18 cellular contexts compared by ENCODE assay signal in the genomic region with DNA sequence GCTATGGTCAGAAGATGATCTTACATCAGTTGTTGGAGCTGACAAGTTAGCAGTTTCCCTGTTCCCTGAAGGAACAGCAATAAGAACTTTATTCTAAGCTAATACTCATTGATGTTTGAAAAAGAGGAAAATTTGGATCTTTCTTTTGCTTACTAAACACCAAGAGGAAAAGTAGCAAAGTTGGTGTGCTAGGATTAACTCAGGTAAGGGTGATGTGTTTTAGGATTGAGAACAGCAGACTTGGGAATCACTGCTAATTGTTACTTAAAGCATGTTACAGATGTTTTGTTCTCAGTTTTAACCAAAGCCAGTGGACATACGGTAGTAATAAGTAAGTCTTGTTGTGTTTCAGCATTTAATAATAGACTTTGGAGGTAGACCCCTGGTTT. TPM values are rescaled to one million over a fixed set of nuclear protein-coding genes. Genes with fewer than 3 reads are reported as not detected.
A peak's percentile ranks its signal among the peaks of the same experiment; 100 is the strongest.
DNase-seq lines count a peak whose midpoint lies in the region; ATAC-seq, FAIRE-seq and TF ChIP-seq lines count a peak whose summit lies in the region.
"Had no signal": no experiment of that assay in that cellular context is flagged by ENCODE, and none has a peak within 500 bp of the region (broad histone marks: within the 10 kb centered on the region; RNA-seq: fewer than 3 reads in every experiment).

No MANE protein-coding gene starts in this region.

- H3K27me3 Mint-ChIP-seq in activated naive CD4-positive, alpha-beta T cell treated with anti-CD3 and anti-CD28 coated beads for 36 hours (ENCODE audit: low read depth): no peaks in the 10 kb centered on the region
- H3K27me3 Mint-ChIP-seq in T-helper 17 cell: no peaks in the 10 kb centered on the region

- no peaks in the 10 kb centered on the region for H3K9me3 Mint-ChIP-seq in activated naive CD4-positive, alpha-beta T cell treated with anti-CD3 and anti-CD28 coated beads, Interleukin-2, amount 50 U/mL, for 72 hours
- no peaks in the 10 kb centered on the region for H3K9me3 Mint-ChIP-seq in activated naive CD4-positive, alpha-beta T cell treated with anti-CD3 and anti-CD28 coated beads for 36 hours
- H3K9me3 Mint-ChIP-seq: H9 had no signal

- no peaks in the 10 kb centered on the region for H3K27me3 ChIP-seq in osteoblast (ENCODE audit: insufficient read depth, low read length)
- H3K27me3 ChIP-seq: BLaER1 treated with 17β-estradiol and CSF1 and Interleukin-3, amounts not matched to agents 10 nM and 100 nM; SJSA1 had no signal

- H3K4me3 Mint-ChIP-seq in activated naive CD4-positive, alpha-beta T cell treated with anti-CD3 and anti-CD28 coated beads for 36 hours: no peak overlapping the region
- no peak overlapping the region for H3K4me3 Mint-ChIP-seq in T-helper 17 cell

- peaks cover 64% of the 10 kb centered on the region for H3K36me3 ChIP-seq in osteoblast (ENCODE audit: insufficient read depth, low read length)

- TF ChIP-seq CTCF in osteoblast (IDR thresholded peaks at IDR 0.05; ENCODE audit: extremely low read depth, low read depth, low read length): no peak

- intact Hi-C loops in activated naive CD4-positive, alpha-beta T cell treated with anti-CD3 and anti-CD28 coated beads for 36 hours (cut with micrococcal nuclease): loop anchor here (5.0 kb wide), 1 partner anchor 392 kb away; the partner anchor contains the start of gene CFAP20

- no peak overlapping the region for H3K4me2 ChIP-seq in osteoblast (ENCODE audit: insufficient read depth, low read length)
- H3K4me2 ChIP-seq: BLaER1 treated with 17β-estradiol and CSF1 and Interleukin-3, amounts not matched to agents 10 nM and 100 nM had no signal

- no peak for TF ChIP-seq POLR2A in GM12891 (IDR thresholded peaks at IDR 0.05; ENCODE audit: low read depth, low read length)

- H3K4me1 Mint-ChIP-seq in activated naive CD4-positive, alpha-beta T cell treated with anti-CD3 and anti-CD28 coated beads for 36 hours (ENCODE audit: low read depth): peaks cover 40% of the 10 kb centered on the region
- peaks cover 20% of the 10 kb centered on the region for H3K4me1 Mint-ChIP-seq in T-helper 17 cell

- no peak for DNase-seq in activated naive CD4-positive, alpha-beta T cell treated with anti-CD3 and anti-CD28 coated beads, Interleukin-2, amount 50 U/mL, for 72 hours (ENCODE audit: low spot score in 2 of 2)
- no peak for DNase-seq in activated naive CD4-positive, alpha-beta T cell treated with anti-CD3 and anti-CD28 coated beads for 36 hours
- DNase-seq in GM12891 (ENCODE audit: insufficient read length, low spot score) (no peak), T-helper 17 cell (no peak), osteoblast (ENCODE audit: insufficient read length, low spot score, missing footprints) (peak; percentile 52), NCI-H748 (lab: John Stamatoyannopoulos, UW; ENCODE audit: unreplicated experiment) (no peak), NCI-H146 (lab: John Stamatoyannopoulos, UW) (no peak)
- DNase-seq: DND-41, GDM1, H9, NCI-H1436, NCI-H2029 treated with DMSO at 0.1 percent for 48 hours, NCI-H510A, NCI-H82 had no signal

- H2AFZ ChIP-seq in osteoblast (ENCODE audit: low read length): no peak overlapping the region

- no peak overlapping the region for H3K27ac ChIP-seq in osteoblast (ENCODE audit: low read depth, low read length)
- H3K27ac ChIP-seq: BLaER1 treated with 17β-estradiol and CSF1 and Interleukin-3, amounts not matched to agents 10 nM and 100 nM; SJSA1 had no signal

- no peak overlapping the region for H3K4me3 ChIP-seq in osteoblast (ENCODE audit: insufficient read depth, low read length)
- H3K4me3 ChIP-seq: BLaER1 treated with 17β-estradiol and CSF1 and Interleukin-3, amounts not matched to agents 10 nM and 100 nM; SJSA1 had no signal

- no peak for ATAC-seq in activated naive CD4-positive, alpha-beta T cell treated with anti-CD3 and anti-CD28 coated beads, Interleukin-2, amount 50 U/mL, for 72 hours
- ATAC-seq in T-helper 17 cell: no peak
- no peak for ATAC-seq in GM18861 (IDR thresholded peaks at IDR 0.05; ENCODE audit: unreplicated experiment)

- H3K79me2 ChIP-seq in osteoblast (ENCODE audit: insufficient read depth, low read length): peaks cover 6% of the 10 kb centered on the region

- H3K9me3 ChIP-seq in T-helper 17 cell (ENCODE audit: control insufficient read depth, low read length, poor library complexity, severe bottlenecking) (no peaks in the 10 kb centered on the region), osteoblast (ENCODE audit: low read depth, low read length) (no peaks in the 10 kb centered on the region)
- H3K9me3 ChIP-seq: BLaER1 treated with 17β-estradiol and CSF1 and Interleukin-3, amounts not matched to agents 10 nM and 100 nM; SJSA1 had no signal

- peak; percentile 65 for FAIRE-seq in GM12891 (lab: Jason Lieb, UNC)
- FAIRE-seq: A204.1 had no signal

- CTCF ChIA-PET in activated naive CD4-positive, alpha-beta T cell treated with anti-CD3 and anti-CD28 coated beads for 36 hours (lab: Charles Lee): interaction anchor here (0.7 to 2.0 kb wide), 6 partner anchors 19 to 239 kb away, joined by 3 to 5 read pairs (median 3); no protein-coding TSS in a partner anchor

- peak overlapping the region; percentile 3 to 72 for H3K27ac Mint-ChIP-seq in activated naive CD4-positive, alpha-beta T cell treated with anti-CD3 and anti-CD28 coated beads, Interleukin-2, amount 50 U/mL, for 72 hours
- H3K27ac Mint-ChIP-seq in activated naive CD4-positive, alpha-beta T cell treated with anti-CD3 and anti-CD28 coated beads for 36 hours: no peak overlapping the region
- peak overlapping the region; percentile 78 for H3K27ac Mint-ChIP-seq in T-helper 17 cell

- H3K4me1 ChIP-seq in osteoblast (ENCODE audit: insufficient read depth, low read length): peaks cover 8% of the 10 kb centered on the region

- peaks cover 13% of the 10 kb centered on the region for H4K20me1 ChIP-seq in osteoblast (ENCODE audit: insufficient read depth, low read length)

- peaks cover 19 to 31% of the 10 kb centered on the region in 2 donors for H3K36me3 Mint-ChIP-seq in activated naive CD4-positive, alpha-beta T cell treated with anti-CD3 and anti-CD28 coated beads, Interleukin-2, amount 50 U/mL, for 72 hours
- H3K36me3 Mint-ChIP-seq in activated naive CD4-positive, alpha-beta T cell treated with anti-CD3 and anti-CD28 coated beads for 36 hours (ENCODE audit: low read depth): peaks cover 34% of the 10 kb centered on the region
- H3K36me3 Mint-ChIP-seq in T-helper 17 cell (ENCODE audit: low read depth): peaks cover 5% of the 10 kb centered on the region

TF ChIP-seq in GM12891, 5 proteins besides CTCF, POLR2A, EP300 and RAD21:
- TF ChIP-seq POLR2AphosphoS5 (IDR thresholded peaks at IDR 0.05; ENCODE audit: low read depth, low read length): no peak
- TF ChIP-seq SPI1 (IDR thresholded peaks at IDR 0.05; ENCODE audit: low read depth, low read length): no peak
- no peak for TF ChIP-seq PAX5 (IDR thresholded peaks at IDR 0.05; ENCODE audit: insufficient read depth, low read length, severe bottlenecking)
- TF ChIP-seq POU2F2 (IDR thresholded peaks at IDR 0.05; ENCODE audit: low read depth, low read length): no peak
- TF ChIP-seq TAF1 (IDR thresholded peaks at IDR 0.05; ENCODE audit: low read depth, low read length): no peak
TF ChIP-seq in GM12891: peak in this region for 0.

RNA-seq across cellular contexts. Expression of gene SETD6, which starts 3.7 kb away (rescaled TPM):
- total RNA-seq in activated naive CD4-positive, alpha-beta T cell treated with anti-CD3 and anti-CD28 coated beads, Interleukin-2, amount 50 U/mL, for 72 hours: 10 to 100 TPM; 10.6 to 13.9 TPM
- total RNA-seq in activated naive CD4-positive, alpha-beta T cell treated with anti-CD3 and anti-CD28 coated beads for 36 hours: 1 to 10 TPM; 8.1 to 8.5 TPM
- 10.9 TPM for polyA plus RNA-seq in GM12891 (2012; ENCODE audit: low read depth, missing spikeins)
- total RNA-seq in T-helper 17 cell (10 to 100 TPM; 20.7 to 24.7 TPM), osteoblast (12.3 and 17.7 TPM in 2 replicates)

RNA-seq across cellular contexts. Expression of gene NDRG4, which starts 19.0 kb away (rescaled TPM):
- total RNA-seq in activated naive CD4-positive, alpha-beta T cell treated with anti-CD3 and anti-CD28 coated beads, Interleukin-2, amount 50 U/mL, for 72 hours: 10 to 100 TPM in 1 of 2 donors, 1 to 10 TPM in 1; 4.7 to 15.6 TPM
- total RNA-seq in activated naive CD4-positive, alpha-beta T cell treated with anti-CD3 and anti-CD28 coated beads for 36 hours: 1 to 10 TPM; 3.0 to 3.6 TPM
- polyA plus RNA-seq in GM12891 (2012; ENCODE audit: low read depth, missing spikeins): 0.58 TPM
- 1 to 10 TPM in 1 of 2 donors, under 1 TPM in 1; 0.90 to 1.3 TPM for total RNA-seq in T-helper 17 cell
- total RNA-seq in osteoblast: 6.5 and 8.0 TPM in 2 replicates
